8 cellular contexts compared by ENCODE assay signal in the genomic region with DNA sequence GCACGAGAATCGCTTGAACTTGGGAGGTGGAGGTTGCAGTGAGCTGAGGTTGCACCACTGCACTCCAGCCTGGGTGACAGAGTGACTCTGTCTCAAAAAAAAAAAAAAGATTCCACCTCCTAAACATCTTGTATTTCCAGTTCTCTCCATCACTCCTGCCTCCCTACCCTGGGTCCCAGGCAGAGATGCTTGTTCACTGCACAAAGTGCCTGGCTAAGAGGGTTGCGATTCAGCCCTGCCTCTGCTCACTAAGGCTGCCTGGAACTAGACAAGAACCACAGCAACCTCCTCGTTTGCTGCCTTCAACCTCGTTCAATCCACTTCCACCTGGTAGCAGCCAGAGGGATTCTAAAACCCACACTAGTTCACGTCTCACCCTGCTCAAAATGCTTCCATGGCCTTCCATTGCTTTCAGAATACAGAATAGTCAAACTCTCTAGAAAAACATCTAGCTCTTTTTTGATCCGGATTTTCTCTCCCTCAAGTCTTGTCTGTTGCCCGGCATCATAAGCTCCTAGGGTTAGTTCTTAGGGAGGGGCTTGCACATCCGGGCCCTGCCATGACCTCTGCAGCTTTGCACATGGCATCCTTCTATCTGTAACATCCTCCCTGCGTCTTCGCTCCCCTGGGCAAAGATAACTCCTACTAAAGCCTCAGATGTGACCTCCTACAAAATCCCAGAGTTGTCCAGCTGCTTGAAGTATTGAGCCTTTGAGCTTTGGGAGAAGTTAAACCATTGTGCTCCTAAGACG. TPM values are rescaled to one million over a fixed set of nuclear protein-coding genes. Genes with fewer than 3 reads are reported as not detected.
DNase-seq lines count a peak whose midpoint lies in the region; ATAC-seq and TF ChIP-seq lines count a peak whose summit lies in the region.

No MANE protein-coding gene starts in this region.

- intact Hi-C loops in activated CD4-positive, alpha-beta T cell treated with anti-CD3 and anti-CD28 coated beads, Interleukin-2, amount 10 ng/mL, durations not matched to agents 24 days and 14 days (cut with micrococcal nuclease): no loop called here
- intact Hi-C loops in psoas muscle (cut with DNase I): no loop called here
- intact Hi-C loops in spleen (cut with DNase I; ENCODE audit: low total_unique reads): no loop called here

- no peak for TF ChIP-seq POLR2A in spleen (IDR thresholded peaks at IDR 0.05)

- no peaks in the 10 kb centered on the region for H3K27me3 Mint-ChIP-seq in activated CD4-positive, alpha-beta T cell treated with anti-CD3 and anti-CD28 coated beads, Interleukin-2, amount 10 ng/mL, durations not matched to agents 24 days and 14 days
- H3K27me3 Mint-ChIP-seq in brain: peaks cover 7% of the 10 kb centered on the region

- peaks cover 34% of the 10 kb centered on the region for H3K36me3 ChIP-seq in MG63
- H3K36me3 ChIP-seq in psoas muscle (ENCODE audit: insufficient read depth in 1 of 2, low read depth in 1 of 2): no peaks in the 10 kb centered on the region
- H3K36me3 ChIP-seq in spleen: peaks cover 0 to 20% (median 0%) of the 10 kb centered on the region in 6 donors

- TF ChIP-seq CTCF in brain (conservative IDR thresholded peaks at IDR 0.05) (no peak), psoas muscle (IDR thresholded peaks at IDR 0.05) (no peak), spleen (IDR thresholded peaks at IDR 0.05 in 8 of 11, conservative IDR thresholded peaks at IDR 0.05 in 3 of 11) (no peak)

- no peak for ATAC-seq in psoas muscle

- H3K27ac Mint-ChIP-seq in activated CD4-positive, alpha-beta T cell treated with anti-CD3 and anti-CD28 coated beads, Interleukin-2, amount 10 ng/mL, durations not matched to agents 24 days and 14 days: peak overlapping the region; percentile 54
- peak overlapping the region in 4 of 5 experiments; percentile 2 to 32 (median 10) for H3K27ac Mint-ChIP-seq in brain

- H3K4me3 ChIP-seq in MG63: peak overlapping the region; percentile 68
- H3K4me3 ChIP-seq in psoas muscle: peak overlapping the region; percentile 68
- peak overlapping the region in 4 of 8 donors; percentile 60 to 72 (median 68) for H3K4me3 ChIP-seq in spleen

- DNase-seq in activated CD4-positive, alpha-beta T cell treated with anti-CD3 and anti-CD28 coated beads, Interleukin-2, amount 10 ng/mL, durations not matched to agents 24 days and 14 days: no peak
- DNase-seq in activated CD4-positive, alpha-beta T cell treated with anti-CD3 and anti-CD28 coated beads for 1 hour: no peak
- DNase-seq in MG63 (no peak), psoas muscle (no peak), spleen (no peak), SW480 (ENCODE audit: low spot score) (no peak), G401 (ENCODE audit: low spot score) (no peak)

- H3K4me1 Mint-ChIP-seq in activated CD4-positive, alpha-beta T cell treated with anti-CD3 and anti-CD28 coated beads, Interleukin-2, amount 10 ng/mL, durations not matched to agents 24 days and 14 days: peaks cover 33% of the 10 kb centered on the region
- peaks cover 45% of the 10 kb centered on the region for H3K4me1 Mint-ChIP-seq in brain

- H3K9me3 Mint-ChIP-seq in activated CD4-positive, alpha-beta T cell treated with anti-CD3 and anti-CD28 coated beads, Interleukin-2, amount 10 ng/mL, durations not matched to agents 24 days and 14 days: no peaks in the 10 kb centered on the region
- H3K9me3 Mint-ChIP-seq in brain: no peaks in the 10 kb centered on the region

- H3K4me3 Mint-ChIP-seq in activated CD4-positive, alpha-beta T cell treated with anti-CD3 and anti-CD28 coated beads, Interleukin-2, amount 10 ng/mL, durations not matched to agents 24 days and 14 days: peak overlapping the region; percentile 90
- H3K4me3 Mint-ChIP-seq in brain: peak overlapping the region; percentile 84 to 91 (median 87)

- peaks cover 26% of the 10 kb centered on the region for H3K36me3 Mint-ChIP-seq in activated CD4-positive, alpha-beta T cell treated with anti-CD3 and anti-CD28 coated beads, Interleukin-2, amount 10 ng/mL, durations not matched to agents 24 days and 14 days (ENCODE audit: low read depth)
- H3K36me3 Mint-ChIP-seq in brain: peaks cover 6% of the 10 kb centered on the region

- WGBS in psoas muscle, 3 donors: 76 to 81% (median 80%) methylated on average over 12 of the region's 12 CpGs
- 66 to 84% (median 78%) methylated on average over 12 of the region's 12 CpGs for WGBS in spleen, 5 donors

- H3K9me3 ChIP-seq in MG63 (no peaks in the 10 kb centered on the region), psoas muscle (no peaks in the 10 kb centered on the region), spleen (no peaks in the 10 kb centered on the region)

- in situ Hi-C loops in G401 (cut with HindIII; ENCODE audit: low sequenced_read_pairs): no loop called here

- H3K27ac ChIP-seq in psoas muscle (no peak overlapping the region), spleen (peak overlapping the region in 4 of 8 donors; percentile 42 to 86 (median 78))

- H3K4me1 ChIP-seq in psoas muscle (peaks cover 4% of the 10 kb centered on the region), spleen (peaks cover 0 to 42% (median 22%) of the 10 kb centered on the region in 6 donors)

- H3K27me3 ChIP-seq in MG63: no peaks in the 10 kb centered on the region
- H3K27me3 ChIP-seq in psoas muscle (ENCODE audit: insufficient read depth in 3 of 3, low read length in 2 of 3): no peaks in the 10 kb centered on the region
- no peaks in the 10 kb centered on the region for H3K27me3 ChIP-seq in spleen (replicated peaks in 1 of 7)

RNA-seq across cellular contexts. Expression of a gene that starts 1.0 kb away (rescaled TPM):
- 229 and 237 TPM in 2 replicates for total RNA-seq in activated CD4-positive, alpha-beta T cell treated with anti-CD3 and anti-CD28 coated beads, Interleukin-2, amount 10 ng/mL, durations not matched to agents 24 days and 14 days
- total RNA-seq in MG63 (2014; rRNA removed; shearing (Covaris generic); ENCODE audit: low replicate concordance): 152 and 177 TPM in 2 replicates
- 114 TPM for polyA plus RNA-seq in brain (ENCODE audit: insufficient read depth, low read depth, low replicate concordance)
- 1 to 10 TPM; 4.5 to 6.0 (median 5.3) TPM for total RNA-seq in psoas muscle
- 1 to 10 TPM; 2.4 to 5.2 (median 4.0) TPM for polyA plus RNA-seq in psoas muscle
- total RNA-seq in spleen: 10 to 100 TPM in 6 of 7 donors, 1 to 10 TPM in 1; 7.4 to 23.5 (median 18.2) TPM
- polyA plus RNA-seq in spleen: 10 to 100 TPM in 2 of 3 donors, 1 to 10 TPM in 1; 5.5 to 14.3 (median 11.4) TPM
- total RNA-seq in G401 (2014; rRNA removed; shearing (Covaris generic)): 257 and 300 TPM in 2 replicates

RNA-seq across cellular contexts. Expression of a gene that starts 6.7 kb away (rescaled TPM):
- total RNA-seq in activated CD4-positive, alpha-beta T cell treated with anti-CD3 and anti-CD28 coated beads, Interleukin-2, amount 10 ng/mL, durations not matched to agents 24 days and 14 days: 32.9 and 37.2 TPM in 2 replicates
- total RNA-seq in MG63 (2014; rRNA removed; shearing (Covaris generic); ENCODE audit: low replicate concordance): 80.4 and 91.4 TPM in 2 replicates
- polyA plus RNA-seq in brain (ENCODE audit: insufficient read depth, low read depth, low replicate concordance) (19.0 TPM), psoas muscle (10 to 100 TPM; 25.3 to 26.7 (median 26.1) TPM), spleen (10 to 100 TPM; 16.1 to 29.6 (median 27.6) TPM)
- total RNA-seq in psoas muscle (10 to 100 TPM; 20.7 to 24.2 (median 22.1) TPM), spleen (10 to 100 TPM; 27.2 to 42.3 (median 31.8) TPM)
- total RNA-seq in G401 (2014; rRNA removed; shearing (Covaris generic)): 38.3 and 42.3 TPM in 2 replicates

RNA-seq across cellular contexts. Expression of a gene that starts 31.8 kb away (rescaled TPM):
- 9.2 and 9.8 TPM in 2 replicates for total RNA-seq in activated CD4-positive, alpha-beta T cell treated with anti-CD3 and anti-CD28 coated beads, Interleukin-2, amount 10 ng/mL, durations not matched to agents 24 days and 14 days
- total RNA-seq in MG63 (2014; rRNA removed; shearing (Covaris generic); ENCODE audit: low replicate concordance): 70.4 and 84.7 TPM in 2 replicates
- polyA plus RNA-seq in brain (ENCODE audit: insufficient read depth, low read depth, low replicate concordance) (133 TPM), psoas muscle (1 to 10 TPM; 1.4 to 3.0 (median 2.5) TPM), spleen (1 to 10 TPM in 2 of 3 donors, under 1 TPM in 1; 0.87 to 2.7 (median 1.4) TPM)
- total RNA-seq in psoas muscle (1 to 10 TPM; 1.4 to 2.6 (median 1.8) TPM), spleen (1 to 10 TPM in 6 of 7 donors, under 1 TPM in 1; 0.77 to 3.1 (median 2.5) TPM)
- 46.6 and 66.7 TPM in 2 replicates for total RNA-seq in G401 (2014; rRNA removed; shearing (Covaris generic))
